In the genomic region with DNA sequence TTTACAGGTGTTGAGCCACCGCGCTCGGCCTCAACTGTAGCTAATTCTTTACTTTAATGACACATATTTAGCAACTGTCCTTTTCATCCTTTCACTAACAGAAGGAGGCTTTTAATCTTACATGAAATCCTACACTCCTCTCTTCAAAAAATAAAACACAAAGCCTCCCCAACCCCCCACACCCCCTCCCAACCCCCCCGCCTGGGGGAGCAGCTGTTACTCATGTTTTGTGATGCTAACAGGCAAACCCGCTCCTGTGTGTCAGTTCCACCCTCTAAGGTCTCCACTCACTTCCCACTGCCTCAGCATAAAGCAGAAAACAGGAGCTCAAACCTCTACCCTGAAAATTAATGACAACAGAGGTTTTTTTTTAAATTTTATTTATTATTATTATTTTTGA, we compare ENCODE assay signal across 12 cellular contexts. TPM values are rescaled to one million over a fixed set of nuclear protein-coding genes. Genes with fewer than 3 reads are reported as not detected.
DNase-seq lines count a peak whose midpoint lies in the region; ATAC-seq and TF ChIP-seq lines count a peak whose summit lies in the region.
"Had no signal": no experiment of that assay in that cellular context is flagged by ENCODE, and none has a peak within 500 bp of the region (broad histone marks: within the 10 kb centered on the region; RNA-seq: fewer than 3 reads in every experiment).

No MANE protein-coding gene starts in this region.

- peak; percentile 75 to 85 for DNase-seq in HAP-1 (ENCODE audit: low spot score in 2 of 2)
- peak; percentile 85 for DNase-seq in NCI-H69 (lab: John Stamatoyannopoulos, UW)
- DNase-seq in activated naive CD4-positive, alpha-beta T cell treated with anti-CD3 and anti-CD28 coated beads for 36 hours, result peak; percentile 64
- DNase-seq in stimulated activated CD4-positive, alpha-beta T cell treated with anti-CD3 and anti-CD28 coated beads, Interleukin-15, amount 100 ng/mL, for 24 hours, result peak; percentile 33
- no peak for DNase-seq in NCI-H446 (lab: John Stamatoyannopoulos, UW)
- DNase-seq in left cardiac atrium, result no peak
- no peak for DNase-seq in upper lobe of left lung
- no peak for DNase-seq in SK-N-DZ (ENCODE audit: low spot score)
- DNase-seq: left colon, NCI-H1092, retina had no signal

- CTCF ChIA-PET in activated naive CD4-positive, alpha-beta T cell treated with anti-CD3 and anti-CD28 coated beads for 36 hours (lab: Charles Lee), result interaction anchor here (0.7 to 2.2 kb wide), 7 partner anchors 8 to 74 kb away, joined by 3 to 10 read pairs (median 5); a partner anchor contains a TSS

- 83% methylated on average over 5 of the region's 5 CpGs for WGBS in upper lobe of left lung, 2 donors

- intact Hi-C loops in activated naive CD4-positive, alpha-beta T cell treated with anti-CD3 and anti-CD28 coated beads for 36 hours (cut with micrococcal nuclease), result loop anchor here (1.0 to 2.0 kb wide), 2 partner anchors 23 to 50 kb away; no protein-coding TSS in a partner anchor
- intact Hi-C loops in left cardiac atrium (cut with DNase I), result no loop called here

- H3K4me1 ChIP-seq in HAP-1 (peaks cover 30% of the 10 kb centered on the region), upper lobe of left lung (peaks cover 40 to 86% (median 51%) of the 10 kb centered on the region in 4 donors)

- H3K4me1 Mint-ChIP-seq in activated naive CD4-positive, alpha-beta T cell treated with anti-CD3 and anti-CD28 coated beads for 36 hours (ENCODE audit: low read depth), result peaks cover 94% of the 10 kb centered on the region

- H3K9me3 Mint-ChIP-seq in activated naive CD4-positive, alpha-beta T cell treated with anti-CD3 and anti-CD28 coated beads for 36 hours, result no peaks in the 10 kb centered on the region

- no peak overlapping the region for H3K4me3 Mint-ChIP-seq in activated naive CD4-positive, alpha-beta T cell treated with anti-CD3 and anti-CD28 coated beads for 36 hours

- H3K27ac ChIP-seq in upper lobe of left lung, result peak overlapping the region in 2 of 4 donors; percentile 12 to 35
- H3K27ac ChIP-seq: suprapubic skin had no signal

- no peak for TF ChIP-seq POLR2A in upper lobe of left lung (IDR thresholded peaks at IDR 0.05)

- H3K4me3 ChIP-seq in HAP-1 (no peak overlapping the region), upper lobe of left lung (no peak overlapping the region)
- H3K4me3 ChIP-seq: suprapubic skin had no signal

- no peak for TF ChIP-seq CTCF in upper lobe of left lung (IDR thresholded peaks at IDR 0.05)

- H3K27me3 ChIP-seq in HAP-1 (ENCODE audit: low read depth), result no peaks in the 10 kb centered on the region
- no peaks in the 10 kb centered on the region for H3K27me3 ChIP-seq in upper lobe of left lung
- H3K27me3 ChIP-seq: suprapubic skin had no signal

- ATAC-seq in left cardiac atrium (no peak), upper lobe of left lung (ENCODE audit: low FRiP score in 2 of 2) (no peak)
- ATAC-seq: left colon had no signal

- H3K36me3 ChIP-seq in HAP-1 (replicated peaks) (no peaks in the 10 kb centered on the region), upper lobe of left lung (no peaks in the 10 kb centered on the region)
- H3K36me3 ChIP-seq: suprapubic skin had no signal

- peaks cover 2% of the 10 kb centered on the region for H3K36me3 Mint-ChIP-seq in activated naive CD4-positive, alpha-beta T cell treated with anti-CD3 and anti-CD28 coated beads for 36 hours (ENCODE audit: low read depth)

- H3K9me3 ChIP-seq in HAP-1 (no peaks in the 10 kb centered on the region), upper lobe of left lung (no peaks in the 10 kb centered on the region)
- H3K9me3 ChIP-seq: suprapubic skin had no signal

- peak overlapping the region; percentile 55 for H3K27ac Mint-ChIP-seq in activated naive CD4-positive, alpha-beta T cell treated with anti-CD3 and anti-CD28 coated beads for 36 hours

- in situ Hi-C loops in HAP-1 (cut with MboI; ENCODE audit: low sequenced_read_pairs), result no loop called here

- no peaks in the 10 kb centered on the region for H3K27me3 Mint-ChIP-seq in activated naive CD4-positive, alpha-beta T cell treated with anti-CD3 and anti-CD28 coated beads for 36 hours (ENCODE audit: low read depth)

- no peak for TF ChIP-seq EP300 in upper lobe of left lung (IDR thresholded peaks at IDR 0.05)

RNA-seq across cellular contexts. Expression of a gene that starts 55.4 kb away (rescaled TPM):
- 10 to 100 TPM; 47.5 to 48.4 TPM for total RNA-seq in activated naive CD4-positive, alpha-beta T cell treated with anti-CD3 and anti-CD28 coated beads for 36 hours
- total RNA-seq in left cardiac atrium (10 to 100 TPM; 15.2 to 21.0 TPM), upper lobe of left lung (10 to 100 TPM; 21.9 to 37.0 (median 23.9) TPM)
- polyA plus RNA-seq in SK-N-DZ (2014; cell fraction: cytosol; rRNA removed), result 30.2 and 36.1 TPM in 2 replicates
- polyA plus RNA-seq in SK-N-DZ (2014; cell fraction: nucleus; rRNA removed), result 42.9 and 54.7 TPM in 2 replicates

Comparison
In these comparisons a context has a peak if more than half of its experiments do, and no peak if none do; other contexts are left out.
1. DNase-seq: peak in HAP-1 (2 of 2), NCI-H69 (single experiment), activated naive CD4-positive, alpha-beta T cell treated with anti-CD3 and anti-CD28 coated beads for 36 hours (single experiment) and stimulated activated CD4-positive, alpha-beta T cell treated with anti-CD3 and anti-CD28 coated beads, Interleukin-15, amount 100 ng/mL, for 24 hours (single experiment); none in NCI-H446 (0 of 2), left cardiac atrium (single experiment), upper lobe of left lung (0 of 2) and SK-N-DZ (single experiment).